13 cellular contexts compared by ENCODE assay signal in the genomic region with DNA sequence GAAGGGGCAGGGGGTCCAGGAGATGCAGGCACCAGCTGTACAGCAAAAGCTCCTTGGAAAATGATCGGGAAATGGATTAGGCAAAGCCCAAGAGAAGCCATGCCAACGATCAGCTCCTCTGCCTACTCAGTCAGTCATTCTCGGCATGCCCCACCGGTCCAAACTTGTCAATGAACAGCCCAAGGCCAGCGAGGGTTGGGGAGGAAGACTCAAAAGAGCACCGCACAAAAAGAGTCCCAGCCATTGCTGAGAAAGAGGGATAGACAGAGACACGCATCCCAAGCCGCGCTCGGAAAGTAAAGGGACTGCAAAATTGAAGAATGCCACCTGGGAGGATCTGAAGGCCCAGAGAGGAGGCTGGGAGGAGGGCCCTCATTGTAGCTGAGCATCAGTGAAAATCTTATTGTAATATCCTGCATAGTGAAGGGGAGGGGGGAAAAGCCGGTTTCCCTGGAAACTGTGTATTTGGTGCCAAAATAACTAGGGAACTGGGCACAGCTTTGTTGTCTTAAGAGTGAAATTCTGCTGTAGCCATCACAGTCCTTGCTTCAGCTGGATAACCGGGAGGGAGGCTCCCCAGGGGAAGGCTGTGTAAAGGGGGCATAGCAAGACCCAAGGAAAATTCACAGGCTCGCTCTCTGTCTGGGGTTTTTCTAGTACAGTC. TPM values are rescaled to one million over a fixed set of nuclear protein-coding genes. Genes with fewer than 3 reads are reported as not detected.
DNase-seq lines count a peak whose midpoint lies in the region; ATAC-seq lines count a peak whose summit lies in the region.
"Had no signal": no experiment of that assay in that cellular context is flagged by ENCODE, and none has a peak within 500 bp of the region (broad histone marks: within the 10 kb centered on the region; RNA-seq: fewer than 3 reads in every experiment).

No MANE protein-coding gene starts in this region.

- no peaks in the 10 kb centered on the region for H3K27me3 Mint-ChIP-seq in CD8-positive, alpha-beta memory T cell
- H3K27me3 Mint-ChIP-seq in activated T-helper 2 cell treated with anti-CD3 and anti-CD28 coated beads, Interferon-gamma antibody, Interleukin-2, Interleukin-4, amounts not matched to agents 10 μg/mL and 5 μg/mL and 100 μg/mL, durations not matched to agents 14 hours and 24 hours and 36 hours (ENCODE audit: low read depth), result no peaks in the 10 kb centered on the region

- no peaks in the 10 kb centered on the region for H3K27me3 ChIP-seq in CD8-positive, alpha-beta memory T cell (ENCODE audit: insufficient read depth, low read length, poor library complexity, severe bottlenecking)

- peaks cover 8 to 59% (median 16%) of the 10 kb centered on the region in 3 donors for H3K36me3 Mint-ChIP-seq in CD8-positive, alpha-beta memory T cell
- peaks cover 38% of the 10 kb centered on the region for H3K36me3 Mint-ChIP-seq in activated T-helper 2 cell treated with anti-CD3 and anti-CD28 coated beads, Interferon-gamma antibody, Interleukin-2, Interleukin-4, amounts not matched to agents 10 μg/mL and 5 μg/mL and 100 μg/mL, durations not matched to agents 14 hours and 24 hours and 36 hours (ENCODE audit: low read depth)

- POLR2A ChIA-PET in CD8-positive, alpha-beta memory T cell (lab: Charles Lee), result interaction anchor here (0.9 to 2.2 kb wide), 2 partner anchors 15 to 50 kb away, joined by 3 to 21 read pairs; a partner anchor contains a TSS

- H3K9me3 Mint-ChIP-seq in CD8-positive, alpha-beta memory T cell, result no peaks in the 10 kb centered on the region
- no peaks in the 10 kb centered on the region for H3K9me3 Mint-ChIP-seq in activated T-helper 2 cell treated with anti-CD3 and anti-CD28 coated beads, Interferon-gamma antibody, Interleukin-2, Interleukin-4, amounts not matched to agents 10 μg/mL and 5 μg/mL and 100 μg/mL, durations not matched to agents 14 hours and 24 hours and 36 hours

- H3K4me3 ChIP-seq in CD8-positive, alpha-beta memory T cell (ENCODE audit: low read length), result no peak overlapping the region
- peak overlapping the region; percentile 95 for H3K4me3 ChIP-seq in SK-N-MC
- H3K4me3 ChIP-seq: psoas muscle had no signal

- CTCF ChIA-PET in CD8-positive, alpha-beta memory T cell (lab: Charles Lee), result interaction anchor here (1.0 to 9.0 kb wide), 3 partner anchors 24 to 50 kb away, joined by 4 to 69 read pairs (median 6); a partner anchor contains a TSS

- no peak overlapping the region for H3K27ac ChIP-seq in CD8-positive, alpha-beta memory T cell (ENCODE audit: low read depth, low read length)
- H3K27ac ChIP-seq in SK-N-MC, result peak overlapping the region; percentile 96

- ATAC-seq in GM18498 (IDR thresholded peaks at IDR 0.05; ENCODE audit: unreplicated experiment), result no peak
- ATAC-seq: psoas muscle had no signal

- no peak for DNase-seq in CD8-positive, alpha-beta memory T cell
- DNase-seq in SK-N-MC (ENCODE audit: low read depth, low spot score) (no peak), fibroblast of peridontal ligament (ENCODE audit: extremely low read depth) (peak; percentile 45), retina (peak; percentile 10), T1000 (lab: John Stamatoyannopoulos, UW) (no peak), T-helper 9 cell (no peak)
- DNase-seq in activated T-helper 2 cell treated with anti-CD3 and anti-CD28 coated beads, Interferon-gamma antibody, Interleukin-2, Interleukin-4, amounts not matched to agents 10 μg/mL and 5 μg/mL and 100 μg/mL, durations not matched to agents 14 hours and 24 hours and 36 hours (ENCODE audit: low spot score), result no peak
- DNase-seq: activated CD4-positive, CD25-positive, alpha-beta regulatory T cell; activated gamma-delta T cell; effector memory CD4-positive, alpha-beta T cell; NCI-H2029; psoas muscle had no signal

- H3K9ac ChIP-seq in SK-N-MC (ENCODE audit: insufficient read length), result peak overlapping the region; percentile 87

- H3K4me1 ChIP-seq in CD8-positive, alpha-beta memory T cell (ENCODE audit: insufficient read depth, low read length), result peaks cover 16% of the 10 kb centered on the region

- intact Hi-C loops in activated T-helper 2 cell treated with anti-CD3 and anti-CD28 coated beads, Interferon-gamma antibody, Interleukin-2, Interleukin-4, amounts not matched to agents 10 μg/mL and 5 μg/mL and 100 μg/mL, durations not matched to agents 14 hours and 24 hours and 36 hours (cut with micrococcal nuclease), result no loop called here

- peaks cover 26 to 53% (median 33%) of the 10 kb centered on the region in 3 donors for H3K4me1 Mint-ChIP-seq in CD8-positive, alpha-beta memory T cell
- H3K4me1 Mint-ChIP-seq in activated T-helper 2 cell treated with anti-CD3 and anti-CD28 coated beads, Interferon-gamma antibody, Interleukin-2, Interleukin-4, amounts not matched to agents 10 μg/mL and 5 μg/mL and 100 μg/mL, durations not matched to agents 14 hours and 24 hours and 36 hours (ENCODE audit: low read depth), result peaks cover 10% of the 10 kb centered on the region

- H3K27ac Mint-ChIP-seq in CD8-positive, alpha-beta memory T cell, result peak overlapping the region in 7 of 8 donors; percentile 52 to 92 (median 78)
- H3K27ac Mint-ChIP-seq in activated T-helper 2 cell treated with anti-CD3 and anti-CD28 coated beads, Interferon-gamma antibody, Interleukin-2, Interleukin-4, amounts not matched to agents 10 μg/mL and 5 μg/mL and 100 μg/mL, durations not matched to agents 14 hours and 24 hours and 36 hours, result no peak overlapping the region

- peaks cover 10% of the 10 kb centered on the region for H3K36me3 ChIP-seq in CD8-positive, alpha-beta memory T cell (ENCODE audit: insufficient read depth, low read length)
- peaks cover 38% of the 10 kb centered on the region for H3K36me3 ChIP-seq in SK-N-MC (ENCODE audit: insufficient read depth, low read length)

- no peaks in the 10 kb centered on the region for H3K9me3 ChIP-seq in CD8-positive, alpha-beta memory T cell (ENCODE audit: low read length)
- H3K9me3 ChIP-seq in SK-N-MC (ENCODE audit: low read depth, low read length), result no peaks in the 10 kb centered on the region
- H3K9me3 ChIP-seq: psoas muscle had no signal

- peak overlapping the region in 3 of 7 donors; percentile 43 to 88 (median 48) for H3K4me3 Mint-ChIP-seq in CD8-positive, alpha-beta memory T cell
- H3K4me3 Mint-ChIP-seq in activated T-helper 2 cell treated with anti-CD3 and anti-CD28 coated beads, Interferon-gamma antibody, Interleukin-2, Interleukin-4, amounts not matched to agents 10 μg/mL and 5 μg/mL and 100 μg/mL, durations not matched to agents 14 hours and 24 hours and 36 hours (ENCODE audit: low read depth), result no peak overlapping the region

RNA-seq across cellular contexts. Expression of a gene that starts 4.7 kb away (rescaled TPM):
- total RNA-seq in CD8-positive, alpha-beta memory T cell, result 10 to 100 TPM; 63.2 to 64.0 TPM
- polyA plus RNA-seq in CD8-positive, alpha-beta memory T cell, result 18.3 TPM
- 56.2 and 59.3 TPM in 2 replicates for total RNA-seq in activated T-helper 2 cell treated with anti-CD3 and anti-CD28 coated beads, Interferon-gamma antibody, Interleukin-2, Interleukin-4, amounts not matched to agents 10 μg/mL and 5 μg/mL and 100 μg/mL, durations not matched to agents 14 hours and 24 hours and 36 hours

RNA-seq across cellular contexts. Expression of a gene that starts 50.2 kb away (rescaled TPM):
- total RNA-seq in CD8-positive, alpha-beta memory T cell, result 10 to 100 TPM; 61.9 to 64.7 TPM
- polyA plus RNA-seq in CD8-positive, alpha-beta memory T cell, result 237 TPM
- 47.6 and 52.6 TPM in 2 replicates for total RNA-seq in activated T-helper 2 cell treated with anti-CD3 and anti-CD28 coated beads, Interferon-gamma antibody, Interleukin-2, Interleukin-4, amounts not matched to agents 10 μg/mL and 5 μg/mL and 100 μg/mL, durations not matched to agents 14 hours and 24 hours and 36 hours

Comparison
In these comparisons a context has a peak if more than half of its experiments do, and no peak if none do; other contexts are left out.
1. DNase-seq: peak in fibroblast of peridontal ligament (single experiment) and retina (single experiment); none in CD8-positive, alpha-beta memory T cell (0 of 5), SK-N-MC (single experiment), activated T-helper 2 cell treated with anti-CD3 and anti-CD28 coated beads, Interferon-gamma antibody, Interleukin-2, Interleukin-4, amounts not matched to agents 10 μg/mL and 5 μg/mL and 100 μg/mL, durations not matched to agents 14 hours and 24 hours and 36 hours (single experiment), T1000 (single experiment) and T-helper 9 cell (single experiment).